In the genomic region with DNA sequence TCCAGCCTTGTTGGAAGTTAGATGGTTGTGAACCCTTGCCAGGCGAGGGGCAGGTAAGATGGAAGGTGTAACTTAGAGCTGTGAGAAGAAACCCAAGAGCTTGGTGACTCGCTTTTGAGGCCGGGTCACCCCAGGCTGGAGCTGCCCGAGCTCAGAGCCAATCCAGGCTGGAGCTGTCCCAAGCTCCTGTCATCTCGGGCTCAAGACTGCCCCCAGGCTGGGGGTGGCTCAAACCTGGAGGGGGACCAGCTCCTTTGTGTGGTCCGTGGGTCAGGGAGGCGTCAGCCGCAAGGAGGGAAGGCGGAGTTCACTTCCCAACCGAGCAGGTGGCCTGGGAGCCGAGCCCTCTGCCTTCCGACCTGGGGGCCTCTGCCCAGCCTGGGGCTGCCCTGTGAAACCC, we compare ENCODE assay signal across 12 cellular contexts. TPM values are rescaled to one million over a fixed set of nuclear protein-coding genes. Genes with fewer than 3 reads are reported as not detected.
DNase-seq lines count a peak whose midpoint lies in the region; TF ChIP-seq lines count a peak whose summit lies in the region.
"Had no signal": no experiment of that assay in that cellular context is flagged by ENCODE, and none has a peak within 500 bp of the region (broad histone marks: within the 10 kb centered on the region; RNA-seq: fewer than 3 reads in every experiment).

No MANE protein-coding gene starts in this region.

- peaks cover 77% of the 10 kb centered on the region for H3K4me1 Mint-ChIP-seq in brain

- H3K9me3 ChIP-seq in mesodermal cell (ENCODE audit: control insufficient read depth, low read length), result no peaks in the 10 kb centered on the region
- H3K9me3 ChIP-seq in testis, result no peaks in the 10 kb centered on the region

- WGBS in mesodermal cell (ENCODE audit: insufficient coverage in 2 of 2), 2 experiments, result 37 to 38% methylated on average over 12 of the region's 12 CpGs
- WGBS in testis, 2 donors, result 51 to 56% methylated on average over 8 to 12 of the region's 12 CpGs

- intact Hi-C loops in testis (cut with DNase I; ENCODE audit: low total_unique reads), result no loop called here

- H3K9me3 Mint-ChIP-seq in brain, result no peaks in the 10 kb centered on the region
- H3K9me3 Mint-ChIP-seq: activated CD8-positive, alpha-beta T cell treated with anti-CD3 and anti-CD28 coated beads for 36 hours had no signal

- peaks cover 9% of the 10 kb centered on the region for H3K36me3 ChIP-seq in mesodermal cell (ENCODE audit: control insufficient read depth, insufficient read depth, low read length)
- H3K36me3 ChIP-seq in testis (ENCODE audit: low read depth, missing control alignments), result no peaks in the 10 kb centered on the region

- no peak for TF ChIP-seq CTCF in brain (conservative IDR thresholded peaks at IDR 0.05)
- TF ChIP-seq CTCF in testis (IDR thresholded peaks at IDR 0.05), result no peak

- H3K4me1 ChIP-seq in mesodermal cell (ENCODE audit: control insufficient read depth, insufficient read depth, low read length, poor library complexity, severe bottlenecking) (peaks cover 18% of the 10 kb centered on the region), testis (peaks cover 15% of the 10 kb centered on the region)

- peaks cover 5% of the 10 kb centered on the region for H3K36me3 Mint-ChIP-seq in brain

- H3K4me3 ChIP-seq in mesodermal cell (ENCODE audit: extremely low read depth, insufficient read depth, low read length, poor library complexity, severe bottlenecking), result peak overlapping the region; percentile 68
- peak overlapping the region; percentile 57 to 75 for H3K4me3 ChIP-seq in testis

- peak overlapping the region; percentile 14 to 95 (median 89) for H3K27ac Mint-ChIP-seq in brain
- H3K27ac Mint-ChIP-seq: activated CD8-positive, alpha-beta T cell treated with anti-CD3 and anti-CD28 coated beads for 36 hours had no signal

- TF ChIP-seq POLR2A in testis (IDR thresholded peaks at IDR 0.05), result no peak

- no peak overlapping the region for H3K27ac ChIP-seq in mesodermal cell (ENCODE audit: low read depth, low read length, severe bottlenecking)
- no peak overlapping the region for H3K27ac ChIP-seq in testis
- H3K27ac ChIP-seq: KMS-11 had no signal

- DNase-seq in NCI-H2227 (lab: John Stamatoyannopoulos, UW; ENCODE audit: unreplicated experiment), result peak; percentile 30
- DNase-seq in NCI-H2227 treated with DMSO at 0.1 percent for 48 hours (lab: John Stamatoyannopoulos, UW), result no peak
- DNase-seq in testis, result no peak
- DNase-seq in stimulated activated CD4-positive, alpha-beta T cell treated with anti-CD3 and anti-CD28 coated beads, Interleukin-1b, Interleukin-23, amount 100 ng/mL, for 48 hours, result no peak
- DNase-seq in NCI-H2029 treated with DMSO at 0.1 percent for 48 hours (lab: John Stamatoyannopoulos, UW), result no peak
- no peak for DNase-seq in globus pallidus (ENCODE audit: low spot score)
- DNase-seq: amniotic stem cell, NCI-H446 treated with DMSO at 0.1 percent for 48 hours had no signal

- H3K27me3 ChIP-seq in testis, result no peaks in the 10 kb centered on the region

- H3K27me3 Mint-ChIP-seq in brain, result peaks cover 4% of the 10 kb centered on the region

- peak overlapping the region; percentile 85 to 92 (median 88) for H3K4me3 Mint-ChIP-seq in brain
- H3K4me3 Mint-ChIP-seq: activated CD8-positive, alpha-beta T cell treated with anti-CD3 and anti-CD28 coated beads for 36 hours had no signal

RNA-seq across cellular contexts. Expression of a gene that starts 2.0 kb away (rescaled TPM):
- polyA plus RNA-seq in brain (ENCODE audit: insufficient read depth, low read depth, low replicate concordance), result 10.6 TPM
- 9.0 TPM for polyA plus RNA-seq in mesodermal cell (2013, experiment 1 of 2)
- polyA plus RNA-seq in mesodermal cell (2013, experiment 2 of 2), result 8.2 TPM
- 1 to 10 TPM; 6.8 to 7.6 TPM for total RNA-seq in testis
- 2.1 TPM for polyA plus RNA-seq in testis (ENCODE audit: insufficient read depth, low read depth, low replicate concordance)
